In the genomic region with DNA sequence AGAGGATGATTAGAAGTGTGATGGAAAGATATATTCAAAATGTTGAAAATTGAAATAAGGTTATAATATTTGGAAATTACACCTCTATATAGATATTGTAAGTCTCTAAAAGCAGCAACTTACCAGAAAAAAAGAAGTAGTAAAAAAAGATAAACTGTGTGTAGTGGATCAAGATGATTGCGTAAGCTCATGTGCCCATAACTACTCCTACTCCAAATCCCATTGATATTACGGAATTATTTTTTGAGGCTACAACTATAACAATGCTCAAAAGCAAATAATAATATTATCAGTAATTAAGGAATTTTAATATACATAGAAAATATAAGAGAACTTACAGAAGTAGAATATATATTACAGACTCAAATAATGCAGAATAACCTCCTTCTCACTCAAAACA, we compare ENCODE assay signal across 2 cellular contexts.
TF ChIP-seq lines count a peak whose summit lies in the region.

No MANE protein-coding gene starts in this region.

TF ChIP-seq in HepG2, 621 proteins besides CTCF, POLR2A, EP300 and RAD21:
- TF ChIP-seq PHF8 (CRISPR knock-in tag; IDR thresholded peaks at IDR 0.05) (no peak), CEBPB (IDR thresholded peaks at IDR 0.05; ENCODE audit: borderline replicate concordance, low read depth, low read length) (peak; percentile 71), BRD4 (CRISPR knock-in tag; IDR thresholded peaks at IDR 0.05) (no peak), GABPA (IDR thresholded peaks at IDR 0.05; ENCODE audit: low read depth, low read length) (no peak), GABPA (CRISPR knock-in tag; IDR thresholded peaks at IDR 0.05; ENCODE audit: low read depth) (no peak)
- TF ChIP-seq, protein P1, sequence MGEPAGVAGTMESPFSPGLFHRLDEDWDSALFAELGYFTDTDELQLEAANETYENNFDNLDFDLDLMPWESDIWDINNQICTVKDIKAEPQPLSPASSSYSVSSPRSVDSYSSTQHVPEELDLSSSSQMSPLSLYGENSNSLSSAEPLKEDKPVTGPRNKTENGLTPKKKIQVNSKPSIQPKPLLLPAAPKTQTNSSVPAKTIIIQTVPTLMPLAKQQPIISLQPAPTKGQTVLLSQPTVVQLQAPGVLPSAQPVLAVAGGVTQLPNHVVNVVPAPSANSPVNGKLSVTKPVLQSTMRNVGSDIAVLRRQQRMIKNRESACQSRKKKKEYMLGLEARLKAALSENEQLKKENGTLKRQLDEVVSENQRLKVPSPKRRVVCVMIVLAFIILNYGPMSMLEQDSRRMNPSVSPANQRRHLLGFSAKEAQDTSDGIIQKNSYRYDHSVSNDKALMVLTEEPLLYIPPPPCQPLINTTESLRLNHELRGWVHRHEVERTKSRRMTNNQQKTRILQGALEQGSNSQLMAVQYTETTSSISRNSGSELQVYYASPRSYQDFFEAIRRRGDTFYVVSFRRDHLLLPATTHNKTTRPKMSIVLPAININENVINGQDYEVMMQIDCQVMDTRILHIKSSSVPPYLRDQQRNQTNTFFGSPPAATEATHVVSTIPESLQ (CRISPR knock-in tag; conservative IDR thresholded peaks at IDR 0.05): no peak
- TF ChIP-seq, protein P2, sequence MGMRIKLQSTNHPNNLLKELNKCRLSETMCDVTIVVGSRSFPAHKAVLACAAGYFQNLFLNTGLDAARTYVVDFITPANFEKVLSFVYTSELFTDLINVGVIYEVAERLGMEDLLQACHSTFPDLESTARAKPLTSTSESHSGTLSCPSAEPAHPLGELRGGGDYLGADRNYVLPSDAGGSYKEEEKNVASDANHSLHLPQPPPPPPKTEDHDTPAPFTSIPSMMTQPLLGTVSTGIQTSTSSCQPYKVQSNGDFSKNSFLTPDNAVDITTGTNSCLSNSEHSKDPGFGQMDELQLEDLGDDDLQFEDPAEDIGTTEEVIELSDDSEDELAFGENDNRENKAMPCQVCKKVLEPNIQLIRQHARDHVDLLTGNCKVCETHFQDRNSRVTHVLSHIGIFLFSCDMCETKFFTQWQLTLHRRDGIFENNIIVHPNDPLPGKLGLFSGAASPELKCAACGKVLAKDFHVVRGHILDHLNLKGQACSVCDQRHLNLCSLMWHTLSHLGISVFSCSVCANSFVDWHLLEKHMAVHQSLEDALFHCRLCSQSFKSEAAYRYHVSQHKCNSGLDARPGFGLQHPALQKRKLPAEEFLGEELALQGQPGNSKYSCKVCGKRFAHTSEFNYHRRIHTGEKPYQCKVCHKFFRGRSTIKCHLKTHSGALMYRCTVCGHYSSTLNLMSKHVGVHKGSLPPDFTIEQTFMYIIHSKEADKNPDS (CRISPR knock-in tag; IDR thresholded peaks at IDR 0.05): no peak

TF ChIP-seq in K562, 482 proteins besides CTCF, POLR2A, EP300 and RAD21:
- TF ChIP-seq CBX8 (IDR thresholded peaks at IDR 0.05; ENCODE audit: borderline replicate concordance, extremely low read depth, low read depth, low read length, poor library complexity, severe bottlenecking) (no peak), CEBPG (CRISPR knock-in tag; IDR thresholded peaks at IDR 0.05) (no peak), CEBPG (tag; conservative IDR thresholded peaks at IDR 0.05 in 1 of 2, IDR thresholded peaks at IDR 0.05 in 1 of 2) (peak; percentile 40 to 53; a peak in 1 of 4 replicates), CEBPB (tag; IDR thresholded peaks at IDR 0.05) (peak; percentile 65)
